ENCODE assay signal across 18 cellular contexts in genomic region chr10:102721954-102722353, GRCh38. TPM values are rescaled to one million over a fixed set of nuclear protein-coding genes. Genes with fewer than 3 reads are reported as not detected.
DNase-seq lines count a peak whose midpoint lies in the region; ATAC-seq, FAIRE-seq and TF ChIP-seq lines count a peak whose summit lies in the region.
"Had no signal": no experiment of that assay in that cellular context is flagged by ENCODE, and none has a peak within 500 bp of the region (broad histone marks: within the 10 kb centered on the region; RNA-seq: fewer than 3 reads in every experiment).

No MANE protein-coding gene starts in this region.

- intact Hi-C loops in PC-9 (cut with micrococcal nuclease; ENCODE audit: unreplicated experiment): loop anchor here (10.0 kb wide), 1 partner anchor 113 kb away; the partner anchor contains the start of gene CYP17A1

- TF ChIP-seq RAD21 in H1 (IDR thresholded peaks at IDR 0.05 in 1 of 2, conservative IDR thresholded peaks at IDR 0.05 in 1 of 2; ENCODE audit: low read depth in 2 of 2, low read length in 2 of 2): no peak

- H3K79me1 ChIP-seq in H1 (ENCODE audit: low read depth, low read length): peaks cover 4% of the 10 kb centered on the region

- H3K27ac ChIP-seq in H1 (ENCODE audit: low read depth, low read length): no peak overlapping the region
- peak overlapping the region; percentile 80 for H3K27ac ChIP-seq in parathyroid adenoma
- no peak overlapping the region for H3K27ac ChIP-seq in PC-9
- H3K27ac ChIP-seq: A549, C4-2B had no signal

- no peaks in the 10 kb centered on the region for H3F3A ChIP-seq in PC-9 (ENCODE audit: insufficient read depth, low read depth)

- no peak overlapping the region for H3K23ac ChIP-seq in H1 (ENCODE audit: insufficient read length)

- H3K9me3 Mint-ChIP-seq in activated T-cell treated with anti-CD3 and anti-CD28 coated beads, Interleukin-2, amount 50 U/mL, for 72 hours: peaks cover 2 to 3% of the 10 kb centered on the region in 2 donors
- H3K9me3 Mint-ChIP-seq in HFFc6: no peaks in the 10 kb centered on the region

- H2BK120ac ChIP-seq in H1 (replicated peaks; ENCODE audit: low read depth, low read length): no peak overlapping the region

- no peaks in the 10 kb centered on the region for H3K27me3 Mint-ChIP-seq in activated T-cell treated with anti-CD3 and anti-CD28 coated beads, Interleukin-2, amount 50 U/mL, for 72 hours (ENCODE audit: low read depth)
- H3K27me3 Mint-ChIP-seq in HFFc6 (ENCODE audit: insufficient read depth): no peaks in the 10 kb centered on the region

- H2AFZ ChIP-seq in H1 (ENCODE audit: low read length) (no peak overlapping the region), parathyroid adenoma (peak overlapping the region; percentile 36), PC-9 (no peak overlapping the region)

- peaks cover 6 to 14% of the 10 kb centered on the region in 2 donors for H3K36me3 Mint-ChIP-seq in activated T-cell treated with anti-CD3 and anti-CD28 coated beads, Interleukin-2, amount 50 U/mL, for 72 hours (ENCODE audit: insufficient read depth in 2 of 2)
- peaks cover 19% of the 10 kb centered on the region for H3K36me3 Mint-ChIP-seq in HFFc6 (ENCODE audit: low read depth)

- no peak for TF ChIP-seq CTCF in HFFc6 (IDR thresholded peaks at IDR 0.05)
- TF ChIP-seq CTCF in H1 (IDR thresholded peaks at IDR 0.05; ENCODE audit: control extremely low read depth in 1 of 3, insufficient read depth in 1 of 3, low read depth in 1 of 3, low read length in 3 of 3): no peak
- TF ChIP-seq CTCF in parathyroid adenoma (IDR thresholded peaks at IDR 0.05): no peak
- no peak for TF ChIP-seq CTCF in PC-9 (conservative IDR thresholded peaks at IDR 0.05)

- no peak for FAIRE-seq in H1 (lab: Jason Lieb, UNC)
- FAIRE-seq: A549 had no signal

- no peak for TF ChIP-seq POLR2A in H1 (IDR thresholded peaks at IDR 0.05; ENCODE audit: control extremely low read depth in 1 of 2, low read depth in 2 of 2, low read length in 2 of 2)

- no peaks in the 10 kb centered on the region for H3K9me2 ChIP-seq in PC-9 (ENCODE audit: insufficient read depth)

- H2BK12ac ChIP-seq in H1 (ENCODE audit: low read depth, low read length): no peak overlapping the region

- peaks cover 5 to 14% (median 11%) of the 10 kb centered on the region in 4 experiments; a peak in 6 of 7 replicates for H3K4me1 ChIP-seq in H1 (replicated peaks in 1 of 4; ENCODE audit: control insufficient read depth in 3 of 4, insufficient read depth in 4 of 4, low read length in 3 of 4)
- H3K4me1 ChIP-seq in parathyroid adenoma: peaks cover 48% of the 10 kb centered on the region
- no peaks in the 10 kb centered on the region for H3K4me1 ChIP-seq in PC-9 (replicated peaks; ENCODE audit: insufficient read depth)
- H3K4me1 ChIP-seq: A549 had no signal

- CTCF ChIA-PET in H1 (lab: Charles Lee; ENCODE audit: partially characterized antibody): interaction anchor here (0.6 to 0.9 kb wide), 3 partner anchors 12 to 564 kb away, joined by 4 to 6 read pairs (median 4); no protein-coding TSS in a partner anchor
- CTCF ChIA-PET in PC-9 (lab: Charles Lee): no interaction called here

- DNase-seq in activated T-cell treated with anti-CD3 and anti-CD28 coated beads, Interleukin-2, amount 50 U/mL, for 72 hours: no peak
- DNase-seq in activated T-cell treated with anti-CD3 and anti-CD28 coated beads, Interleukin-2, amount 50 U/mL, for 48 hours: no peak
- DNase-seq in HFFc6 (no peak), H1 (ENCODE audit: low read depth in 1 of 2, low spot score in 2 of 2) (no peak), PC-9 (no peak), medulla oblongata (ENCODE audit: extremely low spot score) (no peak)
- DNase-seq: COR-L47, KG1, NCI-H1092, NCI-H1694, NCI-H2107, NCI-H345, NCI-H526 treated with DMSO at 0.1 percent for 48 hours, OCI-M1 had no signal

- no peak overlapping the region for H2BK5ac ChIP-seq in H1 (ENCODE audit: low read depth, low read length)

- no peak overlapping the region for H3K4me3 ChIP-seq in H1 (ENCODE audit: extremely low read depth in 1 of 4, insufficient read depth in 2 of 4, low read depth in 3 of 4, low read length in 4 of 4)
- H3K4me3 ChIP-seq in parathyroid adenoma (ENCODE audit: low read depth, low read length): peak overlapping the region; percentile 18
- no peak overlapping the region for H3K4me3 ChIP-seq in PC-9
- H3K4me3 ChIP-seq: A549 had no signal

- H3K4me2 ChIP-seq in H1 (ENCODE audit: insufficient read depth in 1 of 2, low read depth in 2 of 2, low read length in 2 of 2) (no peak overlapping the region), parathyroid adenoma (ENCODE audit: low read length) (peak overlapping the region; percentile 42), PC-9 (no peak overlapping the region)
- H3K4me2 ChIP-seq: A549 had no signal

- WGBS in H1 (ENCODE audit: extremely low coverage in 1 of 2, insufficient coverage in 1 of 2, insufficient read length in 1 of 2, insufficient replicate concordance in 2 of 2, low coverage in 1 of 2, low lambda C conversion rate in 2 of 2, missing lambda C conversion rate in 1 of 2), 2 experiments: 87% methylated on average over 4 of the region's 4 CpGs; no CpG with 5 or more reads in 1 of the 2 experiments

- H2BK15ac ChIP-seq in H1 (ENCODE audit: low read length): no peak overlapping the region

- H3K9me3 ChIP-seq in H1 (ENCODE audit: insufficient read depth in 2 of 2, low read depth in 1 of 2, low read length in 1 of 2): no peaks in the 10 kb centered on the region
- no peaks in the 10 kb centered on the region for H3K9me3 ChIP-seq in parathyroid adenoma (ENCODE audit: control insufficient read depth, low read length)
- H3K9me3 ChIP-seq in PC-9 (ENCODE audit: insufficient read depth, low read depth): no peaks in the 10 kb centered on the region
- H3K9me3 ChIP-seq: A549 had no signal

- no peak overlapping the region for H3K18ac ChIP-seq in H1 (ENCODE audit: extremely low read depth, low read length)

- no peak for TF ChIP-seq EP300 in H1 (IDR thresholded peaks at IDR 0.05; ENCODE audit: borderline replicate concordance in 1 of 2, low read depth in 2 of 2, low read length in 2 of 2)

- peak; percentile 73 to 88 for ATAC-seq in activated T-cell treated with anti-CD3 and anti-CD28 coated beads, Interleukin-2, amount 50 U/mL, for 72 hours (replicated peaks in 1 of 2)
- ATAC-seq: A549, HCT116 had no signal

- H3K23me2 ChIP-seq in H1 (ENCODE audit: low read depth, low read length): no peaks in the 10 kb centered on the region; the same call in 1 of the 2 replicates

- no peak overlapping the region for H2BK20ac ChIP-seq in H1 (ENCODE audit: low read length)

- H3K27me3 ChIP-seq in H1 (replicated peaks in 1 of 4; ENCODE audit: control insufficient read depth in 3 of 4, extremely low read depth in 1 of 4, insufficient read depth in 3 of 4, low read length in 3 of 4): no peaks in the 10 kb centered on the region
- no peaks in the 10 kb centered on the region for H3K27me3 ChIP-seq in parathyroid adenoma (ENCODE audit: control insufficient read depth, insufficient read depth, low read length)
- H3K27me3 ChIP-seq in PC-9 (ENCODE audit: insufficient read depth, low read depth): no peaks in the 10 kb centered on the region

- POLR2A ChIA-PET in H1 (lab: Charles Lee; ENCODE audit: partially characterized antibody) (interaction anchor here (0.9 kb wide), 1 partner anchor 18 kb away, joined by 3 read pairs; no protein-coding TSS in a partner anchor), PC-9 (lab: Charles Lee; ENCODE audit: unreplicated experiment) (no interaction called here)

- no peak overlapping the region for H4K91ac ChIP-seq in H1 (replicated peaks; ENCODE audit: insufficient read length, low read length)

- peak overlapping the region in 1 of 2 donors; percentile 42 for H3K4me3 Mint-ChIP-seq in activated T-cell treated with anti-CD3 and anti-CD28 coated beads, Interleukin-2, amount 50 U/mL, for 72 hours
- no peak overlapping the region for H3K4me3 Mint-ChIP-seq in HFFc6

- H3K36me3 ChIP-seq in H1 (ENCODE audit: control insufficient read depth in 2 of 4, insufficient read depth in 4 of 4, low read length in 3 of 4) (peaks cover 7 to 32% (median 8%) of the 10 kb centered on the region in 4 experiments; a peak in 6 of 8 replicates), parathyroid adenoma (ENCODE audit: control insufficient read depth, insufficient read depth, low read length) (no peaks in the 10 kb centered on the region), PC-9 (ENCODE audit: low read depth) (no peaks in the 10 kb centered on the region)

- H2AK5ac ChIP-seq in H1 (ENCODE audit: low read depth, low read length): no peak overlapping the region

- H3K14ac ChIP-seq in H1 (ENCODE audit: insufficient read length): no peak overlapping the region

- H4K8ac ChIP-seq in H1 (ENCODE audit: extremely low read depth, insufficient read depth, low read length): no peak overlapping the region

- no peak overlapping the region for H4K5ac ChIP-seq in H1 (ENCODE audit: insufficient read length, low read depth, low read length)

- peak overlapping the region; percentile 21 for H3K4ac ChIP-seq in H1 (replicated peaks; ENCODE audit: insufficient read length, low read depth, low read length)

- H4K20me1 ChIP-seq in H1 (replicated peaks in 1 of 2; ENCODE audit: control insufficient read depth in 1 of 2, insufficient read depth in 2 of 2, low read length in 2 of 2): peaks cover 2 to 9% of the 10 kb centered on the region in 2 experiments
- no peaks in the 10 kb centered on the region for H4K20me1 ChIP-seq in PC-9 (ENCODE audit: insufficient read depth)

- peak overlapping the region; percentile 82 for H3K27ac Mint-ChIP-seq in activated T-cell treated with anti-CD3 and anti-CD28 coated beads, Interleukin-2, amount 50 U/mL, for 72 hours
- H3K27ac Mint-ChIP-seq in HFFc6: peak overlapping the region; percentile 37

- H3K56ac ChIP-seq in H1 (replicated peaks; ENCODE audit: insufficient read length, low read depth, low read length): no peak overlapping the region

- H3K9ac ChIP-seq in H1 (replicated peaks in 1 of 4; ENCODE audit: extremely low read depth in 1 of 4, low read depth in 3 of 4, low read length in 3 of 4): no peak overlapping the region
- no peak overlapping the region for H3K9ac ChIP-seq in parathyroid adenoma

- peaks cover 47% of the 10 kb centered on the region for H3K4me1 Mint-ChIP-seq in activated T-cell treated with anti-CD3 and anti-CD28 coated beads, Interleukin-2, amount 50 U/mL, for 72 hours (ENCODE audit: low read depth)
- H3K4me1 Mint-ChIP-seq in HFFc6 (ENCODE audit: low read depth): peaks cover 42% of the 10 kb centered on the region

- no TSS peak for BruUV-seq in PC-9 (replicated peaks; lab: Mats Ljungman, UMichigan)

- peaks cover 0 to 61% of the 10 kb centered on the region in 2 experiments; a peak in 2 of 4 replicates for H3K79me2 ChIP-seq in H1 (ENCODE audit: control insufficient read depth in 1 of 2, insufficient read depth in 2 of 2, low read length in 2 of 2)
- peaks cover 35% of the 10 kb centered on the region for H3K79me2 ChIP-seq in parathyroid adenoma
- H3K79me2 ChIP-seq in PC-9 (ENCODE audit: low read depth): no peaks in the 10 kb centered on the region

RNA-seq across cellular contexts. Expression of gene SFXN2, which starts 7.5 kb away (rescaled TPM):
- total RNA-seq in activated T-cell treated with anti-CD3 and anti-CD28 coated beads, Interleukin-2, amount 50 U/mL, for 72 hours: 10 to 100 TPM in 1 of 2 donors, 1 to 10 TPM in 1; 7.5 to 10.4 TPM
- 1 to 10 TPM; 2.2 to 4.4 (median 3.5) TPM for total RNA-seq in HFFc6 (2021; fragmentation: NEBNext Ultra II Directional; extraction: Animal tissue kit (Norgen Biotek cat#: 25700))
- total RNA-seq in H1 (2021; fragmentation: NEBNext Ultra II Directional; extraction: Animal tissue kit (Norgen Biotek cat#: 25700)): 20.5 TPM in 2 replicates
- polyA plus RNA-seq in H1 (2011; rRNA removed): 23.5 and 29.3 TPM in 2 replicates
- 23.5 TPM for polyA plus RNA-seq in H1 (2011; cell fraction: cytosol; rRNA removed)
- 34.5 TPM for polyA plus RNA-seq in H1 (2011; cell fraction: nucleus; rRNA removed)
- 18.9 to 21.4 TPM (median 20.7 TPM) in 4 replicates for polyA plus RNA-seq in H1 (2012, experiment 1 of 2)
- 20.1 TPM for polyA plus RNA-seq in H1 (2012, experiment 2 of 2)
- polyA plus RNA-seq in H1 (2013, experiment 1 of 2): 10.6 TPM
- polyA plus RNA-seq in H1 (2013, experiment 2 of 2): 9.8 TPM
- 58.2 and 63.8 TPM in 2 replicates for polyA minus RNA-seq in H1 (2011; rRNA and poly(A)+ RNA removed)
- polyA minus RNA-seq in H1 (2011; cell fraction: cytosol; rRNA and poly(A)+ RNA removed): 17.2 TPM
- polyA minus RNA-seq in H1 (2011; cell fraction: nucleus; rRNA and poly(A)+ RNA removed): 50.5 TPM
- 5.3 and 5.4 TPM in 2 replicates for total RNA-seq in PC-9 (2021)

RNA-seq across cellular contexts. Expression of gene ARL3, which starts 7.8 kb away (rescaled TPM):
- total RNA-seq in activated T-cell treated with anti-CD3 and anti-CD28 coated beads, Interleukin-2, amount 50 U/mL, for 72 hours: 1 to 10 TPM; 8.0 to 8.7 TPM
- total RNA-seq in HFFc6 (2021; fragmentation: NEBNext Ultra II Directional; extraction: Animal tissue kit (Norgen Biotek cat#: 25700)): 10 to 100 TPM; 13.2 to 18.4 (median 16.8) TPM
- 15.3 and 16.2 TPM in 2 replicates for total RNA-seq in H1 (2021; fragmentation: NEBNext Ultra II Directional; extraction: Animal tissue kit (Norgen Biotek cat#: 25700))
- 5.3 and 8.8 TPM in 2 replicates for polyA plus RNA-seq in H1 (2011; rRNA removed)
- polyA plus RNA-seq in H1 (2011; cell fraction: cytosol; rRNA removed): 10.7 TPM
- polyA plus RNA-seq in H1 (2011; cell fraction: nucleus; rRNA removed): 4.1 TPM
- polyA plus RNA-seq in H1 (2012, experiment 1 of 2): 17.5 to 21.4 TPM (median 19.0 TPM) in 4 replicates
- polyA plus RNA-seq in H1 (2012, experiment 2 of 2): 10.8 TPM
- 16.6 TPM for polyA plus RNA-seq in H1 (2013, experiment 1 of 2)
- 18.0 TPM for polyA plus RNA-seq in H1 (2013, experiment 2 of 2)
- polyA minus RNA-seq in H1 (2011; rRNA and poly(A)+ RNA removed): 4.5 and 5.0 TPM in 2 replicates
- 4.0 TPM for polyA minus RNA-seq in H1 (2011; cell fraction: cytosol; rRNA and poly(A)+ RNA removed)
- polyA minus RNA-seq in H1 (2011; cell fraction: nucleus; rRNA and poly(A)+ RNA removed): 3.0 TPM
- 7.1 and 9.7 TPM in 2 replicates for total RNA-seq in PC-9 (2021)

RNA-seq across cellular contexts. Expression of gene WBP1L, which starts 21.8 kb away (rescaled TPM):
- total RNA-seq in activated T-cell treated with anti-CD3 and anti-CD28 coated beads, Interleukin-2, amount 50 U/mL, for 72 hours: 10 to 100 TPM; 19.6 to 20.1 TPM
- total RNA-seq in HFFc6 (2021; fragmentation: NEBNext Ultra II Directional; extraction: Animal tissue kit (Norgen Biotek cat#: 25700)): 10 to 100 TPM; 34.9 to 40.7 (median 38.6) TPM
- 26.2 and 26.6 TPM in 2 replicates for total RNA-seq in H1 (2021; fragmentation: NEBNext Ultra II Directional; extraction: Animal tissue kit (Norgen Biotek cat#: 25700))
- 29.9 and 37.0 TPM in 2 replicates for polyA plus RNA-seq in H1 (2011; rRNA removed)
- 24.6 TPM for polyA plus RNA-seq in H1 (2011; cell fraction: cytosol; rRNA removed)
- polyA plus RNA-seq in H1 (2011; cell fraction: nucleus; rRNA removed): 27.2 TPM
- polyA plus RNA-seq in H1 (2012, experiment 1 of 2): 14.7 to 20.7 TPM (median 20.2 TPM) in 4 replicates
- 19.6 TPM for polyA plus RNA-seq in H1 (2012, experiment 2 of 2)
- 24.7 TPM for polyA plus RNA-seq in H1 (2013, experiment 1 of 2)
- polyA plus RNA-seq in H1 (2013, experiment 2 of 2): 25.2 TPM
- 33.2 and 39.3 TPM in 2 replicates for polyA minus RNA-seq in H1 (2011; rRNA and poly(A)+ RNA removed)
- 23.0 TPM for polyA minus RNA-seq in H1 (2011; cell fraction: cytosol; rRNA and poly(A)+ RNA removed)
- 16.1 TPM for polyA minus RNA-seq in H1 (2011; cell fraction: nucleus; rRNA and poly(A)+ RNA removed)
- total RNA-seq in PC-9 (2021): 16.2 and 19.7 TPM in 2 replicates
